Comparison of ENCODE assay signal across 1 cellular context in genomic region chr2:239441261-239441701, GRCh38.
TF ChIP-seq lines count a peak whose summit lies in the region.

No MANE protein-coding gene starts in this region.

TF ChIP-seq in H1, 55 proteins besides CTCF, POLR2A, EP300 and RAD21 (continued from another document):
- TF ChIP-seq BACH1 (IDR thresholded peaks at IDR 0.05; ENCODE audit: low read length): no peak
- TF ChIP-seq CEBPB (IDR thresholded peaks at IDR 0.05; ENCODE audit: low read depth, low read length): no peak
- no peak for TF ChIP-seq PHF8 (conservative IDR thresholded peaks at IDR 0.05; ENCODE audit: low read depth, low read length)
- no peak for TF ChIP-seq TBP (IDR thresholded peaks at IDR 0.05; ENCODE audit: low read depth, low read length)
- no peak for TF ChIP-seq NANOG (IDR thresholded peaks at IDR 0.05; ENCODE audit: insufficient read depth, low read depth, low read length, poor library complexity, severe bottlenecking)
- no peak for TF ChIP-seq SIX5 (IDR thresholded peaks at IDR 0.05; ENCODE audit: low read depth, low read length)
- TF ChIP-seq CBX5 (IDR thresholded peaks at IDR 0.05; ENCODE audit: low read depth, low read length): no peak
- no peak for TF ChIP-seq RXRA (IDR thresholded peaks at IDR 0.05; ENCODE audit: insufficient read depth, low read depth, low read length)
